In the genomic region with DNA sequence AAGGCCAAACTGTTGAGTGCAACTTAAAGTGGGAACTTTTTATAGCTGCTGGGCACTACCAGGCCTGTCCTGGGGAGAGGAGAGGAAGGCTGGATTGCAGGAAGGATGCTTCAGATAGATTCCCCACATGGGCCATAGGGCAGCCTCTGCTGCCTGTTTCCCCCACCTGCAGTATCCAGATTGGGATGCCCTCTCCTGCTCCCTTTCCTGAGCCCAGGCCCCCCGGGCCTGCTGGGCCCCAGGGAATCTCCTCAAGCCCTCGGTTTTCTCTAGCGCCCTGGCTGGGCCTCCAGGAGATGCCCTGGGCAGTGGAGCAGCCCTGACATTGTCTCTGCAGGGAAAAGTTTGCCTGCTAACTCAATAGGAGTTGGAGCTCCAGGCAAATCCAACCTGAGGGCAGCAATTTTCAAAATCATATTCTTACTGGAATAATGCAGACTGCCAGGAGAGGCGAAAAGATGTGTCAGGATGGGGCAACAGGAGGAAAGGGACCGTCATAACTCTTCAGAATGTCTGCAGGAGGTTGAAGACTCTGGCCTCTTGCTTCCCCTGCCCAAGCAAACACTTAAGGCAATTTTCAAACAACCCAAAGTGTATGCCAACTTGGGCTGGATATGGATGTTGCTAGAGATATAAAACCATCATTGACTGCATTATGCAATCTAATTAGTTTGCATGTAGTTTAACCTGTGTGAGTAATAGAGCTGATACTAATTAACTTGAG, we compare ENCODE assay signal across 11 cellular contexts. TPM values are rescaled to one million over a fixed set of nuclear protein-coding genes. Genes with fewer than 3 reads are reported as not detected.
DNase-seq lines count a peak whose midpoint lies in the region; ATAC-seq and TF ChIP-seq lines count a peak whose summit lies in the region.
"Had no signal": no experiment of that assay in that cellular context is flagged by ENCODE, and none has a peak within 500 bp of the region (broad histone marks: within the 10 kb centered on the region; RNA-seq: fewer than 3 reads in every experiment).

No MANE protein-coding gene starts in this region.

- H3K27me3 ChIP-seq in hepatocyte, result no peaks in the 10 kb centered on the region
- H3K27me3 ChIP-seq in skeletal muscle satellite cell (ENCODE audit: control insufficient read depth, insufficient read depth, low read length), result no peaks in the 10 kb centered on the region

- peaks cover 91% of the 10 kb centered on the region for H3K79me2 ChIP-seq in hepatocyte

- peak overlapping the region; percentile 67; the same call in 1 of the 2 replicates for H3K4me3 ChIP-seq in GM08714 (ENCODE audit: low read length)
- H3K4me3 ChIP-seq in hepatocyte, result peak overlapping the region; percentile 61
- H3K4me3 ChIP-seq in skeletal muscle satellite cell (ENCODE audit: low read length), result peak overlapping the region; percentile 94

- 17 to 49% (median 22%) methylated on average over 5 of the region's 5 CpGs for WGBS in adipose tissue, 3 donors
- 42% methylated on average over 5 of the region's 5 CpGs for WGBS in hepatocyte (ENCODE audit: low lambda C conversion rate, missing lambda C conversion rate)

- no peak overlapping the region for H2AFZ ChIP-seq in hepatocyte

- H3K9me2 ChIP-seq in hepatocyte (replicated peaks; ENCODE audit: insufficient read depth), result no peaks in the 10 kb centered on the region

- H4K20me1 ChIP-seq in hepatocyte (ENCODE audit: insufficient read depth, poor library complexity, severe bottlenecking), result peaks cover 62% of the 10 kb centered on the region

- H3K9me3 ChIP-seq in hepatocyte (ENCODE audit: low read depth) (no peaks in the 10 kb centered on the region), skeletal muscle satellite cell (replicated peaks; ENCODE audit: low read length) (no peaks in the 10 kb centered on the region)

- H3K36me3 ChIP-seq in hepatocyte (replicated peaks; ENCODE audit: insufficient read depth, low read depth), result no peaks in the 10 kb centered on the region
- H3K36me3 ChIP-seq in skeletal muscle satellite cell (ENCODE audit: insufficient read depth, low read length), result peaks cover 74% of the 10 kb centered on the region

- peaks cover 29% of the 10 kb centered on the region for H3K4me1 ChIP-seq in hepatocyte (ENCODE audit: insufficient read depth)
- peaks cover 6% of the 10 kb centered on the region for H3K4me1 ChIP-seq in skeletal muscle satellite cell (ENCODE audit: control insufficient read depth, insufficient read depth, low read length)

- ATAC-seq in HG03354 (IDR thresholded peaks at IDR 0.05; ENCODE audit: poor library complexity, severe bottlenecking, unreplicated experiment), result no peak
- ATAC-seq: sciatic nerve had no signal

- H3K9ac ChIP-seq in skeletal muscle satellite cell (ENCODE audit: low read depth, low read length), result peak overlapping the region; percentile 95

- DNase-seq in hepatocyte (ENCODE audit: low spot score) (no peak), activated gamma-delta T cell treated with Interleukin-2 at 50 U/mL for 16 hours (no peak), hippocampal formation (lab: John Stamatoyannopoulos, UW) (no peak)
- DNase-seq in activated effector memory CD4-positive, alpha-beta T cell treated with Interleukin-2 at 50 U/mL for 16 hours, result no peak
- DNase-seq: anterior cingulate cortex had no signal

- TF ChIP-seq CTCF in hepatocyte (IDR thresholded peaks at IDR 0.05; ENCODE audit: poor library complexity), result no peak

- peak overlapping the region; percentile 96 for H3K4me2 ChIP-seq in hepatocyte
- H3K4me2 ChIP-seq in skeletal muscle satellite cell (ENCODE audit: low read length), result peak overlapping the region; percentile 78

- H3K27ac ChIP-seq in adipose tissue (ENCODE audit: low read depth, low read length) (peak overlapping the region; percentile 40), hepatocyte (peak overlapping the region; percentile 94)

RNA-seq across cellular contexts. Expression of a gene that starts 4.4 kb away (rescaled TPM):
- polyA plus RNA-seq in adipose tissue (10 to 100 TPM in 2 of 3 donors, 1 to 10 TPM in 1; 9.7 to 33.5 (median 31.4) TPM), hepatocyte (27.9 and 28.3 TPM in 2 replicates)
- 16.5 and 23.0 TPM in 2 replicates for total RNA-seq in hepatocyte
- total RNA-seq in skeletal muscle satellite cell (2012; rRNA removed), result 9.9 and 10.0 TPM in 2 replicates
- total RNA-seq: T-helper 2 cell treated with Interferon-gamma antibody and Interleukin-4, amounts not matched to agents 100 ng/mL and 5 ng/mL, for 36 hours had no signal
